In genomic region chr6:16316741-16317251, GRCh38 we compare ENCODE assay signal across 8 cellular contexts.
DNase-seq lines count a peak whose midpoint lies in the region; ATAC-seq and TF ChIP-seq lines count a peak whose summit lies in the region.

No MANE protein-coding gene starts in this region.

- peaks cover 3% of the 10 kb centered on the region for H3K4me1 ChIP-seq in OCI-LY7 (ENCODE audit: insufficient read depth, low read length, poor library complexity, severe bottlenecking)

- no peaks in the 10 kb centered on the region for H3K36me3 Mint-ChIP-seq in CD4-positive, alpha-beta T cell (ENCODE audit: low read depth)
- H3K36me3 Mint-ChIP-seq in naive B cell = no peaks in the 10 kb centered on the region

- intact Hi-C loops in CD4-positive, alpha-beta T cell (cut with DNase I, micrococcal nuclease) = loop anchor here in 1 of 2 experiments (2.0 kb wide), 1 partner anchor 14 kb away; no protein-coding TSS in a partner anchor
- intact Hi-C loops in OCI-LY7 (cut with micrococcal nuclease; ENCODE audit: unreplicated experiment) = no loop called here

- H4K20me1 ChIP-seq in OCI-LY7 (ENCODE audit: insufficient read depth, low read length) = no peaks in the 10 kb centered on the region

- peak; percentile 91 for TF ChIP-seq CTCF in CD4-positive, alpha-beta T cell (IDR thresholded peaks at IDR 0.05)
- TF ChIP-seq CTCF in OCI-LY7 (conservative IDR thresholded peaks at IDR 0.05; ENCODE audit: low read length) (peak; percentile 80), cardiac fibroblast (IDR thresholded peaks at IDR 0.05; ENCODE audit: low read depth, low read length) (peak; percentile 88)

- BruUV-seq in OCI-LY7 (replicated peaks; lab: Mats Ljungman, UMichigan) = no TSS peak

- POLR2A ChIA-PET in CD4-positive, alpha-beta T cell (lab: Charles Lee) = no interaction called here
- POLR2A ChIA-PET in OCI-LY7 (lab: Charles Lee) = interaction anchor here (0.7 kb wide), 4 partner anchors 19 to 933 kb away, joined by 3 to 5 read pairs (median 4); no protein-coding TSS in a partner anchor

- H3K9me3 ChIP-seq in CD4-positive, alpha-beta T cell (ENCODE audit: control insufficient read depth, low read length) = no peaks in the 10 kb centered on the region
- no peaks in the 10 kb centered on the region for H3K9me3 ChIP-seq in OCI-LY7 (ENCODE audit: low read length)

- H3K36me3 ChIP-seq in OCI-LY7 (ENCODE audit: insufficient read depth, low read length) = no peaks in the 10 kb centered on the region

- H2AFZ ChIP-seq in OCI-LY7 (ENCODE audit: low read length) = no peak overlapping the region

- no peak overlapping the region for H3K27ac ChIP-seq in CD4-positive, alpha-beta T cell (ENCODE audit: low read depth, low read length)
- no peak overlapping the region for H3K27ac ChIP-seq in OCI-LY7 (ENCODE audit: low read depth, low read length, poor library complexity, severe bottlenecking)

- H3K79me2 ChIP-seq in OCI-LY7 (ENCODE audit: insufficient read depth, low read depth, low read length) = no peaks in the 10 kb centered on the region

- peak in 1 of 10 experiments; percentile 50 for DNase-seq in CD4-positive, alpha-beta T cell
- DNase-seq in H4 (ENCODE audit: low spot score) (peak; percentile 48), OCI-LY7 (ENCODE audit: low spot score) (peak; percentile 47), cardiac fibroblast (ENCODE audit: low read depth in 2 of 2) (peak; percentile 52 to 64), naive B cell (peak; percentile 27), UCSD-AML1 (lab: John Stamatoyannopoulos, UW; ENCODE audit: unreplicated experiment) (no peak)

- no peak overlapping the region for H3K27ac Mint-ChIP-seq in CD4-positive, alpha-beta T cell
- peak overlapping the region in 1 of 6 donors; percentile 71 for H3K27ac Mint-ChIP-seq in naive B cell

- ATAC-seq in CD4-positive, alpha-beta T cell (ENCODE audit: poor library complexity) = no peak
- ATAC-seq in naive B cell (ENCODE audit: low read depth in 2 of 2) (peak; percentile 18 to 21), GM19395 (IDR thresholded peaks at IDR 0.05; ENCODE audit: unreplicated experiment) (no peak), HG03565 (IDR thresholded peaks at IDR 0.05; ENCODE audit: unreplicated experiment) (no peak)

- no peak overlapping the region for H3K4me3 Mint-ChIP-seq in CD4-positive, alpha-beta T cell
- H3K4me3 Mint-ChIP-seq in naive B cell = no peak overlapping the region

- H3K4me2 ChIP-seq in OCI-LY7 (ENCODE audit: low read length) = peak overlapping the region; percentile 41

- H3K27me3 ChIP-seq in CD4-positive, alpha-beta T cell (ENCODE audit: control insufficient read depth, insufficient read depth, low read length) = no peaks in the 10 kb centered on the region

- CTCF ChIA-PET in CD4-positive, alpha-beta T cell (lab: Charles Lee) = interaction anchor here (0.7 to 4.5 kb wide), 10 partner anchors 12 to 1893 kb away, joined by 3 to 47 read pairs (median 4); no protein-coding TSS in a partner anchor
- CTCF ChIA-PET in OCI-LY7 (lab: Charles Lee; ENCODE audit: unreplicated experiment) = interaction anchor here (0.6 kb wide), 1 partner anchor 38 kb away, joined by 3 read pairs; no protein-coding TSS in a partner anchor

- no peaks in the 10 kb centered on the region for H3K9me2 ChIP-seq in OCI-LY7 (ENCODE audit: insufficient read depth, low read length)

- H3K4me1 Mint-ChIP-seq in CD4-positive, alpha-beta T cell (ENCODE audit: low read depth) = peaks cover 53% of the 10 kb centered on the region
- peaks cover 9 to 13% (median 11%) of the 10 kb centered on the region in 3 donors for H3K4me1 Mint-ChIP-seq in naive B cell

- no peaks in the 10 kb centered on the region for H3K9me3 Mint-ChIP-seq in CD4-positive, alpha-beta T cell
- no peaks in the 10 kb centered on the region for H3K9me3 Mint-ChIP-seq in naive B cell

- H3K27me3 Mint-ChIP-seq in CD4-positive, alpha-beta T cell = no peaks in the 10 kb centered on the region
- H3K27me3 Mint-ChIP-seq in naive B cell = peaks cover 4 to 8% (median 5%) of the 10 kb centered on the region in 3 donors

- no peak overlapping the region for H3K4me3 ChIP-seq in OCI-LY7 (ENCODE audit: low read depth, low read length, poor library complexity, severe bottlenecking)
- H3K4me3 ChIP-seq in cardiac fibroblast (replicated peaks in 1 of 2; ENCODE audit: low read depth in 2 of 2, low read length in 2 of 2) = no peak overlapping the region

Comparison
In these comparisons a context has a peak if more than half of its experiments do, and no peak if none do; other contexts are left out.
1. ATAC-seq: peak in naive B cell (2 of 2); none in CD4-positive, alpha-beta T cell (single experiment), GM19395 (single experiment) and HG03565 (single experiment).
2. Peak in every context shown above with its lines, with median percentiles within 50 percentile points of each other: CTCF ChIP-seq.